In the genomic region with DNA sequence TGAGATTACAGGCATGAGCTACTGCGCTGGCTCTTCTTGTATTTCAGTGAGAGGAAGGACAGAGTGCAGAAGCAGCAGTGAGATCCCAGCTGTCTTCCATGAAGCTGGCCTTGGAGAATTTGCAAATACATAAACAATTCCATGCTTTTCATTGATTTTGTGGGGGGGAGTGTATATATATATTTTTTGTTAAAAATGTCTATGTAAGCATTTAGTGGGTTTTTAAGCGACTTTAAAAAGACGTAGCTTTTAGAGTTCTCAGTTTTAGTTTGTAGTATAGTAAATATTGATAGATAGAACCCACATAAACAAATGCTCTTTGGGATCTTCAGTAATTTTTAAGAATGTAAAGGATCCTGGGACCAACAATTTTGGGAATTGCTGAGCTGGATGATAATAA, we compare ENCODE assay signal across 19 cellular contexts. TPM values are rescaled to one million over a fixed set of nuclear protein-coding genes. Genes with fewer than 3 reads are reported as not detected.
DNase-seq lines count a peak whose midpoint lies in the region; ATAC-seq, FAIRE-seq and TF ChIP-seq lines count a peak whose summit lies in the region.
"Had no signal": no experiment of that assay in that cellular context is flagged by ENCODE, and none has a peak within 500 bp of the region (broad histone marks: within the 10 kb centered on the region; RNA-seq: fewer than 3 reads in every experiment).

No MANE protein-coding gene starts in this region.

- TF ChIP-seq EP300 in A549 (IDR thresholded peaks at IDR 0.05): no peak

- no peak overlapping the region for H3K9ac ChIP-seq in IMR-90 (ENCODE audit: low read depth, low read length)

- peaks cover 7% of the 10 kb centered on the region for H3K9me1 ChIP-seq in IMR-90 (ENCODE audit: insufficient read depth, low read length)

- peaks cover 11% of the 10 kb centered on the region for H3K9me3 Mint-ChIP-seq in glutamatergic neuron (ENCODE audit: unreplicated experiment)
- H3K9me3 Mint-ChIP-seq in CD4-positive, alpha-beta memory T cell: no peaks in the 10 kb centered on the region
- H3K9me3 Mint-ChIP-seq: CD8-positive, alpha-beta T cell; HFFc6 had no signal

- FAIRE-seq in A549 (lab: Jason Lieb, UNC): no peak
- no peak for FAIRE-seq in GM19239 (lab: Jason Lieb, UNC)
- FAIRE-seq: GM12878, H54 had no signal

- no peak for TF ChIP-seq POLR2A in A549 (IDR thresholded peaks at IDR 0.05; ENCODE audit: low read length)
- TF ChIP-seq POLR2A in IMR-90 (IDR thresholded peaks at IDR 0.05; ENCODE audit: low read depth, low read length): no peak

- no peak overlapping the region for H3K4me3 Mint-ChIP-seq in glutamatergic neuron (ENCODE audit: unreplicated experiment)
- H3K4me3 Mint-ChIP-seq in CD4-positive, alpha-beta memory T cell: no peak overlapping the region
- H3K4me3 Mint-ChIP-seq: CD8-positive, alpha-beta T cell; HFFc6 had no signal

- no peaks in the 10 kb centered on the region for H3K27me3 ChIP-seq in IMR-90 (ENCODE audit: control insufficient read depth, insufficient read depth, low read length)
- H3K27me3 ChIP-seq in CD4-positive, alpha-beta memory T cell (ENCODE audit: insufficient read depth, low read length): no peaks in the 10 kb centered on the region

- TF ChIP-seq CTCF in A549 (IDR thresholded peaks at IDR 0.05) (no peak), IMR-90 (conservative IDR thresholded peaks at IDR 0.05; ENCODE audit: low read depth, low read length) (no peak), glutamatergic neuron (IDR thresholded peaks at IDR 0.05; ENCODE audit: partially characterized antibody, unreplicated experiment) (no peak)

- CTCF ChIA-PET in A549 (lab: Yijun Ruan, JAX): interaction anchor here (0.6 kb wide), 2 partner anchors 100 to 325 kb away, joined by 3 read pairs; no protein-coding TSS in a partner anchor
- CTCF ChIA-PET in IMR-90 (lab: Yijun Ruan, JAX): interaction anchor here (1.0 kb wide), 1 partner anchor 75 kb away, joined by 3 read pairs; no protein-coding TSS in a partner anchor
- CTCF ChIA-PET in CD4-positive, alpha-beta memory T cell (lab: Charles Lee; ENCODE audit: partially characterized antibody): no interaction called here

- H3K27ac Mint-ChIP-seq in glutamatergic neuron (ENCODE audit: unreplicated experiment): peak overlapping the region; percentile 48
- no peak overlapping the region for H3K27ac Mint-ChIP-seq in CD4-positive, alpha-beta memory T cell
- H3K27ac Mint-ChIP-seq: CD8-positive, alpha-beta T cell; HFFc6 had no signal

- no peak overlapping the region for H2AK5ac ChIP-seq in IMR-90 (ENCODE audit: low read depth, low read length)

- no peak overlapping the region for H2BK20ac ChIP-seq in IMR-90 (ENCODE audit: low read depth, low read length)

- BruUV-seq in IMR-90 (replicated peaks; lab: Mats Ljungman, UMichigan): no TSS peak

- peaks cover 18% of the 10 kb centered on the region for H3K36me3 Mint-ChIP-seq in glutamatergic neuron (ENCODE audit: unreplicated experiment)
- H3K36me3 Mint-ChIP-seq in CD4-positive, alpha-beta memory T cell: peaks cover 32 to 49% of the 10 kb centered on the region in 2 donors

- ATAC-seq in A549: no peak
- no peak for ATAC-seq in IMR-90 (ENCODE audit: low read depth)
- no peak for ATAC-seq in GM18519 (IDR thresholded peaks at IDR 0.05; ENCODE audit: low FRiP score, unreplicated experiment)
- ATAC-seq: CD8-positive, alpha-beta T cell; GM12878 had no signal

- in situ Hi-C loops in IMR-90 (cut with MboI; ENCODE audit: low sequenced_read_pairs): no loop called here

- peaks cover 11% of the 10 kb centered on the region for H3K27me3 Mint-ChIP-seq in glutamatergic neuron (ENCODE audit: unreplicated experiment)
- no peaks in the 10 kb centered on the region for H3K27me3 Mint-ChIP-seq in CD4-positive, alpha-beta memory T cell

- no peak overlapping the region for H4K91ac ChIP-seq in IMR-90 (ENCODE audit: insufficient read depth, low read depth, low read length)

- no peak overlapping the region for H4K5ac ChIP-seq in IMR-90 (ENCODE audit: low read depth, low read length)

- no peak overlapping the region for H2AK9ac ChIP-seq in IMR-90 (replicated peaks; ENCODE audit: low read depth, low read length, poor library complexity)

- dilution Hi-C loops in IMR-90 (cut with HindIII; ENCODE audit: low sequenced_read_pairs, unreplicated experiment): no loop called here

- H3K14ac ChIP-seq in IMR-90 (replicated peaks; ENCODE audit: low read depth, low read length): no peak overlapping the region

- no peak overlapping the region for H2BK15ac ChIP-seq in IMR-90 (ENCODE audit: low read depth, low read length)

- no peak overlapping the region for H4K8ac ChIP-seq in IMR-90 (ENCODE audit: low read depth in 2 of 2, low read length in 2 of 2)

- H2AFZ ChIP-seq in IMR-90 (replicated peaks; ENCODE audit: low read length, poor library complexity): no peak overlapping the region

- no peak overlapping the region for H3K27ac ChIP-seq in A549
- no peak overlapping the region for H3K27ac ChIP-seq in IMR-90 (ENCODE audit: insufficient read depth, low read length)
- no peak overlapping the region for H3K27ac ChIP-seq in CD4-positive, alpha-beta memory T cell (ENCODE audit: low read depth, low read length)

- H3K4me1 ChIP-seq in A549 (peaks cover 2% of the 10 kb centered on the region; the same call in 1 of the 3 replicates), IMR-90 (ENCODE audit: control insufficient read depth, insufficient read depth, low read length) (peaks cover 2% of the 10 kb centered on the region; the same call in 1 of the 2 replicates)
- H3K4me1 ChIP-seq in CD4-positive, alpha-beta memory T cell (ENCODE audit: insufficient read depth, low read length): peaks cover 1% of the 10 kb centered on the region
- H3K4me1 ChIP-seq: Caco-2, HAP-1 had no signal

- no peak overlapping the region for H3K4me3 ChIP-seq in A549
- H3K4me3 ChIP-seq in IMR-90 (ENCODE audit: insufficient read depth, low read depth, low read length): no peak overlapping the region
- H3K4me3 ChIP-seq in CD4-positive, alpha-beta memory T cell (ENCODE audit: low read length in 2 of 2): no peak overlapping the region
- H3K4me3 ChIP-seq: GM12878, HAP-1 had no signal

- H3K36me3 ChIP-seq in IMR-90 (ENCODE audit: control insufficient read depth, insufficient read depth, low read length): peaks cover 21% of the 10 kb centered on the region
- H3K36me3 ChIP-seq in CD4-positive, alpha-beta memory T cell (ENCODE audit: insufficient read depth, low read length): no peaks in the 10 kb centered on the region

- H2BK5ac ChIP-seq in IMR-90 (ENCODE audit: low read depth, low read length, poor library complexity, severe bottlenecking): no peak overlapping the region

- intact Hi-C loops in IMR-90 (cut with micrococcal nuclease): no loop called here
- intact Hi-C loops in CD4-positive, alpha-beta memory T cell (cut with micrococcal nuclease): no loop called here

- H3K18ac ChIP-seq in IMR-90 (ENCODE audit: low read depth, low read length): no peak overlapping the region

- no peak overlapping the region for H2BK120ac ChIP-seq in IMR-90 (ENCODE audit: low read depth, low read length)

- TF ChIP-seq RAD21 in A549 (conservative IDR thresholded peaks at IDR 0.05 in 1 of 2, IDR thresholded peaks at IDR 0.05 in 1 of 2) (no peak), IMR-90 (IDR thresholded peaks at IDR 0.05; ENCODE audit: low read length) (no peak)

- H4K20me1 ChIP-seq in IMR-90 (ENCODE audit: insufficient read depth, low read length): peaks cover 3% of the 10 kb centered on the region; the same call in 1 of the 2 replicates

- 97% methylated on average over 3 of the region's 3 CpGs for WGBS in A549 (ENCODE audit: missing lambda C conversion rate)
- WGBS in IMR-90 (ENCODE audit: extremely low coverage in 2 of 2, insufficient read length in 1 of 2), 2 experiments: no CpG with 5 or more reads among the region's 3 CpGs

- no peak overlapping the region for H3K23ac ChIP-seq in IMR-90 (ENCODE audit: low read depth, low read length)

- H3K79me1 ChIP-seq in IMR-90 (ENCODE audit: low read depth in 1 of 2, low read length in 2 of 2): peaks cover 14 to 34% of the 10 kb centered on the region in 2 experiments

- peaks cover 48% of the 10 kb centered on the region for H3K4me1 Mint-ChIP-seq in glutamatergic neuron (ENCODE audit: low read depth, unreplicated experiment)
- H3K4me1 Mint-ChIP-seq in CD4-positive, alpha-beta memory T cell: peaks cover 3 to 10% (median 8%) of the 10 kb centered on the region in 4 donors

- H3K4ac ChIP-seq in IMR-90 (ENCODE audit: low read depth, low read length): no peak overlapping the region

- POLR2A ChIA-PET in A549 (lab: Yijun Ruan, JAX): no interaction called here
- POLR2A ChIA-PET in IMR-90 (lab: Charles Lee; ENCODE audit: unreplicated experiment): no interaction called here
- POLR2A ChIA-PET in CD4-positive, alpha-beta memory T cell (lab: Charles Lee; ENCODE audit: partially characterized antibody): no interaction called here

- H3K4me2 ChIP-seq in A549: no peak overlapping the region
- H3K4me2 ChIP-seq in IMR-90 (ENCODE audit: low read depth, low read length): no peak overlapping the region

- no peak for DNase-seq in A549 (ENCODE audit: low read depth in 1 of 2, low spot score in 1 of 2)
- DNase-seq in IMR-90: no peak
- DNase-seq in glutamatergic neuron: no peak
- no peak for DNase-seq in GM19239 (ENCODE audit: insufficient read length, low spot score)
- DNase-seq in CD4-positive, alpha-beta memory T cell: no peak
- DNase-seq: 8988T; C1 segment of cervical spinal cord; Caco-2; CD8-positive, alpha-beta T cell; DMS 273 treated with DMSO at 0.1 percent for 48 hours; DMS79; EL; GDM1; GOT3; HFFc6 had no signal

- no peak overlapping the region for H3K56ac ChIP-seq in IMR-90 (ENCODE audit: extremely low read depth, insufficient read depth, low read length)

- H3K9me3 ChIP-seq in A549: no peaks in the 10 kb centered on the region
- H3K9me3 ChIP-seq in IMR-90 (ENCODE audit: control insufficient read depth, insufficient read depth, low read length): no peaks in the 10 kb centered on the region
- no peaks in the 10 kb centered on the region for H3K9me3 ChIP-seq in CD4-positive, alpha-beta memory T cell (ENCODE audit: control insufficient read depth in 1 of 2, low read length in 2 of 2)
- H3K9me3 ChIP-seq: Caco-2, HAP-1 had no signal

RNA-seq across cellular contexts. Expression of a gene that starts 6.3 kb away (rescaled TPM):
- polyA plus RNA-seq in A549 (2011; rRNA removed): 38.6 and 43.6 TPM in 2 replicates
- 56.2 and 62.2 TPM in 2 replicates for polyA plus RNA-seq in A549 (2012; cell fraction: cytosol; rRNA removed)
- 33.3 and 38.9 TPM in 2 replicates for polyA plus RNA-seq in A549 (2012; cell fraction: nucleus; rRNA removed)
- polyA plus RNA-seq in A549 (2017; fragmentation: RNase III; extraction: RNeasy Plus Mini Kit Qiagen cat#74134 plus additional on column Dnase treatment): 34.2 to 34.4 TPM (median 34.3 TPM) in 3 replicates
- polyA minus RNA-seq in A549 (2011; rRNA and poly(A)+ RNA removed): 27.3 and 30.2 TPM in 2 replicates
- total RNA-seq in IMR-90 (2012; rRNA removed): 21.0 and 25.0 TPM in 2 replicates
- 37.8 and 38.0 TPM in 2 replicates for polyA plus RNA-seq in IMR-90 (2012; rRNA removed)
- polyA plus RNA-seq in IMR-90 (2012; cell fraction: cytosol; rRNA removed): 25.3 and 38.3 TPM in 2 replicates
- 32.7 and 71.5 TPM in 2 replicates for polyA plus RNA-seq in IMR-90 (2012; cell fraction: nucleus; rRNA removed; ENCODE audit: low replicate concordance)
- total RNA-seq in glutamatergic neuron (ENCODE audit: unreplicated experiment): 94.6 TPM
- 10 to 100 TPM; 14.5 to 14.9 TPM for total RNA-seq in CD4-positive, alpha-beta memory T cell
- polyA plus RNA-seq in CD4-positive, alpha-beta memory T cell: 1 to 10 TPM; 8.8 to 9.4 TPM

RNA-seq across cellular contexts. Expression of a gene that starts 52.2 kb away (rescaled TPM):
- 97.6 and 139 TPM in 2 replicates for polyA plus RNA-seq in A549 (2011; rRNA removed)
- 126 and 150 TPM in 2 replicates for polyA plus RNA-seq in A549 (2012; cell fraction: cytosol; rRNA removed)
- polyA plus RNA-seq in A549 (2012; cell fraction: nucleus; rRNA removed): 49.5 and 63.6 TPM in 2 replicates
- 94.4 to 113 TPM (median 99.6 TPM) in 3 replicates for polyA plus RNA-seq in A549 (2017; fragmentation: RNase III; extraction: RNeasy Plus Mini Kit Qiagen cat#74134 plus additional on column Dnase treatment)
- polyA minus RNA-seq in A549 (2011; rRNA and poly(A)+ RNA removed): 44.4 and 47.7 TPM in 2 replicates
- 38.7 and 72.8 TPM in 2 replicates for total RNA-seq in IMR-90 (2012; rRNA removed)
- 103 and 130 TPM in 2 replicates for polyA plus RNA-seq in IMR-90 (2012; rRNA removed)
- 55.2 and 96.9 TPM in 2 replicates for polyA plus RNA-seq in IMR-90 (2012; cell fraction: cytosol; rRNA removed)
- polyA plus RNA-seq in IMR-90 (2012; cell fraction: nucleus; rRNA removed; ENCODE audit: low replicate concordance): 22.7 and 54.6 TPM in 2 replicates
- 104 TPM for total RNA-seq in glutamatergic neuron (ENCODE audit: unreplicated experiment)
- total RNA-seq in CD4-positive, alpha-beta memory T cell: 10 to 100 TPM; 72.6 to 76.1 TPM
- 100 to 1,000 TPM; 213 to 224 TPM for polyA plus RNA-seq in CD4-positive, alpha-beta memory T cell
